ENCODE assay signal across 23 cellular contexts in the genomic region with DNA sequence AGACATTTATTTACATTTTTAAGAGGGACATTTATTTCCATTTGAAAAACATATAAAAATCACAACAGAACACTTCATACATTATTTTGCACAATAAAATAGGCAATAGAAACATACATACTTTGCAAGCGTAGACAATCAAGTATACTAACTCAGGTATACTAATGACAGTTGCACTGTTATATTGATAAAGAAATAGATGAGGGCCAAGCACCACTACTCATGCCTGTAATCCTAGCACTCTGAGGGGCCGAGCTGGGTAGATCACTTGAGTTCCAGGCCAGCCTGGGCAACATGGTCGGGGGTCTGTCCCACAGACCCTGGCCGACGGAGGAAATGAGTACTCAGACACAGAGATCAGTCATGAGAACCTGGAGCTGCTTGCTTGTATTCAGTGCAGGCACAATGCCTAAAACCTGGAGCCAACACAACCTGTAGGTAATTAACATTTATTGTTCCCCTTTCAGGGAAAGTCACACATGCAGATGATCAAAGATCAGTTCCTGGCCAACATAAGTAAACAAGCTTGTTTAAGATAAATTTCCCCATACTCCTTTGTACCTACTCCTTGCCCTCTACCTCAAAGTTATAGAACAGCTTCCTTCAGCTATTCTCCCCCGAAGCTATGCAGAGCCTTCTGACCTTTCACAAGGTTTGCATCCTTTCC.
"Had no signal": no experiment of that assay in that cellular context is flagged by ENCODE, and none has a peak within 500 bp of the region (broad histone marks: within the 10 kb centered on the region; RNA-seq: fewer than 3 reads in every experiment).

No MANE protein-coding gene starts in this region.

- ATAC-seq: HepG2, Panc1, PC-3 had no signal

- H3K4me3 ChIP-seq: MG63 had no signal

- H3K27ac ChIP-seq: RWPE1 had no signal

- H3K27me3 ChIP-seq: MG63 had no signal

- H3K9me3 ChIP-seq: SK-N-SH had no signal

- DNase-seq: IMR-90; Karpas-422; KG1; MG63; NCI-H1092; NCI-H1105 treated with DMSO at 0.1 percent for 48 hours; NCI-H1417 treated with DMSO at 0.1 percent for 48 hours; NCI-H146; NCI-H1694 treated with DMSO at 0.1 percent for 48 hours; NCI-H1930; NCI-H2081; NCI-H2107; NCI-H2227 treated with DMSO at 0.1 percent for 48 hours; NCI-H524; NCI-H526 treated with DMSO at 0.1 percent for 48 hours; NCI-H748 treated with DMSO at 0.1 percent for 48 hours; NK-92 treated with Interleukin-12 subunit alpha and Interleukin-12 subunit beta, amount 100 ng/mL, for 24 hours; PC-3; SHP77; SK-N-SH had no signal

- FAIRE-seq: HepG2 had no signal

- H3K36me3 ChIP-seq: MG63 had no signal
